Comparison of ENCODE assay signal across 8 cellular contexts in genomic region chr1:156591181-156591431, GRCh38. TPM values are rescaled to one million over a fixed set of nuclear protein-coding genes. Genes with fewer than 3 reads are reported as not detected.
DNase-seq lines count a peak whose midpoint lies in the region; ATAC-seq, FAIRE-seq and TF ChIP-seq lines count a peak whose summit lies in the region.

No MANE protein-coding gene starts in this region.

- no peaks in the 10 kb centered on the region for H3K9me3 Mint-ChIP-seq in activated CD8-positive, alpha-beta memory T cell treated with anti-CD3 and anti-CD28 coated beads, Interleukin-2, amount 10 ng/mL, durations not matched to agents 7 days and 5 days (ENCODE audit: low read depth)
- H3K9me3 Mint-ChIP-seq in activated B cell treated with CpG ODN at 0.5 μM for 24 hours = no peaks in the 10 kb centered on the region

- intact Hi-C loops in activated B cell treated with CpG ODN at 0.5 μM for 24 hours (cut with micrococcal nuclease) = loop anchor here (1.0 kb wide), 2 partner anchors 9 to 10 kb away; partner anchors contain the start of gene GPATCH4

- no peaks in the 10 kb centered on the region for H3K9me3 ChIP-seq in subcutaneous abdominal adipose tissue (ENCODE audit: control insufficient read depth in 5 of 5, low read length in 5 of 5)

- H3K9ac ChIP-seq in subcutaneous abdominal adipose tissue (ENCODE audit: low read length in 5 of 5) = peak overlapping the region; percentile 16 to 92 (median 70)

- peaks cover 5 to 32% (median 26%) of the 10 kb centered on the region in 5 donors for H3K36me3 ChIP-seq in subcutaneous abdominal adipose tissue (ENCODE audit: control insufficient read depth in 5 of 5, insufficient read depth in 5 of 5, low read length in 5 of 5)

- no peak for FAIRE-seq in RCC 7860 (lab: Jason Lieb, UNC)

- peak overlapping the region; percentile 61 for H3K27ac ChIP-seq in subcutaneous abdominal adipose tissue (ENCODE audit: low read depth, low read length)

- peak overlapping the region; percentile 88 for H3K27ac Mint-ChIP-seq in activated CD8-positive, alpha-beta memory T cell treated with anti-CD3 and anti-CD28 coated beads, Interleukin-2, amount 10 ng/mL, durations not matched to agents 7 days and 5 days
- peak overlapping the region; percentile 94 for H3K27ac Mint-ChIP-seq in activated B cell treated with CpG ODN at 0.5 μM for 24 hours

- POLR2A ChIA-PET in activated B cell treated with CpG ODN at 0.5 μM for 24 hours (lab: Charles Lee) = interaction anchor here (0.5 to 2.7 kb wide), 18 partner anchors 9 to 378 kb away, joined by 3 to 44 read pairs (median 6); partner anchors contain the start of genes GPATCH4, MEF2D and PMF1

- H3K36me3 Mint-ChIP-seq in activated CD8-positive, alpha-beta memory T cell treated with anti-CD3 and anti-CD28 coated beads, Interleukin-2, amount 10 ng/mL, durations not matched to agents 7 days and 5 days = peaks cover 12% of the 10 kb centered on the region
- H3K36me3 Mint-ChIP-seq in activated B cell treated with CpG ODN at 0.5 μM for 24 hours (ENCODE audit: low read depth) = peaks cover 27% of the 10 kb centered on the region

- no peak for TF ChIP-seq CTCF in activated B cell treated with CpG ODN at 0.5 μM for 24 hours (IDR thresholded peaks at IDR 0.05)

- no peak for DNase-seq in activated CD8-positive, alpha-beta memory T cell treated with anti-CD3 and anti-CD28 coated beads, Interleukin-2, amount 10 ng/mL, durations not matched to agents 7 days and 5 days
- DNase-seq in activated CD8-positive, alpha-beta memory T cell treated with anti-CD3 and anti-CD28 coated beads, Interleukin-2, amount 50 U/mL, for 48 hours = no peak
- DNase-seq in activated B cell treated with CpG ODN at 0.5 μM for 24 hours (no peak), RCC 7860 (ENCODE audit: low spot score) (no peak), iPS-NIHi11 (ENCODE audit: low spot score) (no peak)

- no peaks in the 10 kb centered on the region for H3K27me3 Mint-ChIP-seq in activated CD8-positive, alpha-beta memory T cell treated with anti-CD3 and anti-CD28 coated beads, Interleukin-2, amount 10 ng/mL, durations not matched to agents 7 days and 5 days
- H3K27me3 Mint-ChIP-seq in activated B cell treated with CpG ODN at 0.5 μM for 24 hours = no peaks in the 10 kb centered on the region

- CTCF ChIA-PET in activated CD8-positive, alpha-beta memory T cell treated with anti-CD3 and anti-CD28 coated beads, Interleukin-2, amount 10 ng/mL, durations not matched to agents 7 days and 5 days (lab: Charles Lee) = interaction anchor here (0.8 to 4.2 kb wide), 18 partner anchors 9 to 205 kb away, joined by 3 to 24 read pairs (median 4); partner anchors contain the start of genes CRABP2, GPATCH4 and MEF2D
- CTCF ChIA-PET in activated B cell treated with CpG ODN at 0.5 μM for 24 hours (lab: Charles Lee) = interaction anchor here (0.8 to 4.0 kb wide), 7 partner anchors 9 to 205 kb away, joined by 3 to 18 read pairs (median 8); no protein-coding TSS in a partner anchor

- peaks cover 28% of the 10 kb centered on the region for H3K4me1 Mint-ChIP-seq in activated CD8-positive, alpha-beta memory T cell treated with anti-CD3 and anti-CD28 coated beads, Interleukin-2, amount 10 ng/mL, durations not matched to agents 7 days and 5 days
- H3K4me1 Mint-ChIP-seq in activated B cell treated with CpG ODN at 0.5 μM for 24 hours = peaks cover 21% of the 10 kb centered on the region

- H3K4me3 Mint-ChIP-seq in activated CD8-positive, alpha-beta memory T cell treated with anti-CD3 and anti-CD28 coated beads, Interleukin-2, amount 10 ng/mL, durations not matched to agents 7 days and 5 days = peak overlapping the region; percentile 83
- peak overlapping the region; percentile 90 for H3K4me3 Mint-ChIP-seq in activated B cell treated with CpG ODN at 0.5 μM for 24 hours

- ATAC-seq in activated CD8-positive, alpha-beta memory T cell treated with anti-CD3 and anti-CD28 coated beads, Interleukin-2, amount 10 ng/mL, durations not matched to agents 7 days and 5 days = no peak
- ATAC-seq in activated B cell treated with CpG ODN at 0.5 μM for 24 hours (ENCODE audit: low read depth) (peak; percentile 18), HG03521 (IDR thresholded peaks at IDR 0.05; ENCODE audit: unreplicated experiment) (no peak)

- peak overlapping the region; percentile 62 for H3K4me3 ChIP-seq in iPS-11a (ENCODE audit: low read depth, low read length)
- peak overlapping the region; percentile 64 to 94 (median 79) for H3K4me3 ChIP-seq in subcutaneous abdominal adipose tissue (ENCODE audit: low read depth in 1 of 5, low read length in 5 of 5)

- H3K27me3 ChIP-seq in subcutaneous abdominal adipose tissue (ENCODE audit: control insufficient read depth in 5 of 5, insufficient read depth in 4 of 5, low read length in 5 of 5) = no peaks in the 10 kb centered on the region

- H3K4me1 ChIP-seq in subcutaneous abdominal adipose tissue (ENCODE audit: control insufficient read depth in 5 of 5, insufficient read depth in 5 of 5, low read length in 5 of 5) = peaks cover 2 to 17% (median 14%) of the 10 kb centered on the region in 5 donors

RNA-seq across cellular contexts. Expression of gene NAXE, which starts 0.5 kb away (rescaled TPM):
- total RNA-seq in activated CD8-positive, alpha-beta memory T cell treated with anti-CD3 and anti-CD28 coated beads, Interleukin-2, amount 10 ng/mL, durations not matched to agents 7 days and 5 days = 10 to 100 TPM; 62.7 to 66.6 TPM
- 75.6 and 84.5 TPM in 2 replicates for total RNA-seq in activated B cell treated with CpG ODN at 0.5 μM for 24 hours

RNA-seq across cellular contexts. Expression of gene GPATCH4, which starts 10.2 kb away (rescaled TPM):
- total RNA-seq in activated CD8-positive, alpha-beta memory T cell treated with anti-CD3 and anti-CD28 coated beads, Interleukin-2, amount 10 ng/mL, durations not matched to agents 7 days and 5 days = 10 to 100 TPM; 40.5 to 50.9 TPM
- 64.6 and 71.8 TPM in 2 replicates for total RNA-seq in activated B cell treated with CpG ODN at 0.5 μM for 24 hours

RNA-seq across cellular contexts. Expression of gene TTC24, which starts 11.6 kb away (rescaled TPM):
- total RNA-seq in activated CD8-positive, alpha-beta memory T cell treated with anti-CD3 and anti-CD28 coated beads, Interleukin-2, amount 10 ng/mL, durations not matched to agents 7 days and 5 days = 10 to 100 TPM; 12.6 to 16.9 TPM
- 19.6 TPM in 2 replicates for total RNA-seq in activated B cell treated with CpG ODN at 0.5 μM for 24 hours

RNA-seq across cellular contexts. Expression of gene IQGAP3, which starts 18.7 kb away (rescaled TPM):
- 10 to 100 TPM; 24.3 to 31.3 TPM for total RNA-seq in activated CD8-positive, alpha-beta memory T cell treated with anti-CD3 and anti-CD28 coated beads, Interleukin-2, amount 10 ng/mL, durations not matched to agents 7 days and 5 days
- total RNA-seq in activated B cell treated with CpG ODN at 0.5 μM for 24 hours = 0.22 and 0.29 TPM in 2 replicates

RNA-seq across cellular contexts. Expression of gene HAPLN2, which starts 28.1 kb away (rescaled TPM):
- not detected for total RNA-seq in activated CD8-positive, alpha-beta memory T cell treated with anti-CD3 and anti-CD28 coated beads, Interleukin-2, amount 10 ng/mL, durations not matched to agents 7 days and 5 days
- not detected in 2 replicates for total RNA-seq in activated B cell treated with CpG ODN at 0.5 μM for 24 hours
